In genomic region chr14:50040905-50041465, GRCh38 we compare ENCODE assay signal across 11 cellular contexts.
DNase-seq lines count a peak whose midpoint lies in the region; ATAC-seq and TF ChIP-seq lines count a peak whose summit lies in the region.
"Had no signal": no experiment of that assay in that cellular context is flagged by ENCODE, and none has a peak within 500 bp of the region (broad histone marks: within the 10 kb centered on the region; RNA-seq: fewer than 3 reads in every experiment).

No MANE protein-coding gene starts in this region.

- H3K9me3 Mint-ChIP-seq in natural killer cell treated with Interleukin-12 subunit alpha and Interleukin-12 subunit beta and Interleukin-15 and Interleukin-18, amount 100 ng/mL, for 72 hours = peaks cover 4% of the 10 kb centered on the region

- peaks cover 6% of the 10 kb centered on the region for H3K36me3 Mint-ChIP-seq in natural killer cell treated with Interleukin-12 subunit alpha and Interleukin-12 subunit beta and Interleukin-15 and Interleukin-18, amount 100 ng/mL, for 72 hours

- H4K20me1 ChIP-seq in BLaER1 treated with 17β-estradiol and CSF1 and Interleukin-3, amounts not matched to agents 10 nM and 100 nM = no peaks in the 10 kb centered on the region
- H4K20me1 ChIP-seq in Loucy (ENCODE audit: insufficient read depth, low read length, poor library complexity, severe bottlenecking) = no peaks in the 10 kb centered on the region

- H3K27ac ChIP-seq in BLaER1 treated with 17β-estradiol and CSF1 and Interleukin-3, amounts not matched to agents 10 nM and 100 nM = peak overlapping the region in 10 of 11 experiments; percentile 69 to 100 (median 84); a peak in 20 of 22 replicates
- H3K27ac ChIP-seq in colonic mucosa = peak overlapping the region; percentile 7
- H3K27ac ChIP-seq: ovary had no signal

- no peaks in the 10 kb centered on the region for H3K27me3 Mint-ChIP-seq in natural killer cell treated with Interleukin-12 subunit alpha and Interleukin-12 subunit beta and Interleukin-15 and Interleukin-18, amount 100 ng/mL, for 72 hours

- no peak for TF ChIP-seq CTCF in Loucy (conservative IDR thresholded peaks at IDR 0.05; ENCODE audit: low read length)
- no peak for TF ChIP-seq CTCF in colonic mucosa (IDR thresholded peaks at IDR 0.05)

- peaks cover 0 to 6% (median 0%) of the 10 kb centered on the region in 11 experiments; a peak in 2 of 22 replicates for H3K9me3 ChIP-seq in BLaER1 treated with 17β-estradiol and CSF1 and Interleukin-3, amounts not matched to agents 10 nM and 100 nM (replicated peaks in 1 of 11)
- no peaks in the 10 kb centered on the region for H3K9me3 ChIP-seq in Loucy (ENCODE audit: insufficient read depth, low read depth, low read length)
- no peaks in the 10 kb centered on the region for H3K9me3 ChIP-seq in colonic mucosa
- H3K9me3 ChIP-seq: ovary had no signal

- peak overlapping the region in 9 of 11 experiments; percentile 40 to 92 (median 72); a peak in 15 of 22 replicates for H3K9ac ChIP-seq in BLaER1 treated with 17β-estradiol and CSF1 and Interleukin-3, amounts not matched to agents 10 nM and 100 nM
- H3K9ac ChIP-seq in Loucy (ENCODE audit: low read depth, low read length, poor library complexity, severe bottlenecking) = peak overlapping the region; percentile 4
- peak overlapping the region in 1 of 2 donors; percentile 67 for H3K9ac ChIP-seq in colonic mucosa (ENCODE audit: low read depth in 2 of 2, low read length in 2 of 2)

- peak overlapping the region; percentile 85 for H3K4me3 Mint-ChIP-seq in natural killer cell treated with Interleukin-12 subunit alpha and Interleukin-12 subunit beta and Interleukin-15 and Interleukin-18, amount 100 ng/mL, for 72 hours

- H3K27me3 ChIP-seq in BLaER1 treated with 17β-estradiol and CSF1 and Interleukin-3, amounts not matched to agents 10 nM and 100 nM = no peaks in the 10 kb centered on the region
- H3K27me3 ChIP-seq in Loucy (ENCODE audit: insufficient read depth, low read length, poor library complexity, severe bottlenecking) (no peaks in the 10 kb centered on the region), colonic mucosa (no peaks in the 10 kb centered on the region)
- H3K27me3 ChIP-seq: ovary had no signal

- H3K4me1 Mint-ChIP-seq in natural killer cell treated with Interleukin-12 subunit alpha and Interleukin-12 subunit beta and Interleukin-15 and Interleukin-18, amount 100 ng/mL, for 72 hours (ENCODE audit: low read depth in 2 of 2) = peaks cover 68 to 79% of the 10 kb centered on the region in 2 donors

- no peak for ATAC-seq in natural killer cell treated with Interleukin-12 subunit alpha and Interleukin-12 subunit beta and Interleukin-15 and Interleukin-18, amount 100 ng/mL, for 72 hours
- ATAC-seq in HG02852 (IDR thresholded peaks at IDR 0.05; ENCODE audit: unreplicated experiment) = no peak
- no peak for ATAC-seq in HG02571 (IDR thresholded peaks at IDR 0.05; ENCODE audit: unreplicated experiment)

- 0 out of 2 replicates have a peak overlapping the region, but pooled peaks have one; percentile 15 for H2AFZ ChIP-seq in Loucy (ENCODE audit: low read length)

- peak overlapping the region; percentile 65 to 97 (median 84) for H3K4me2 ChIP-seq in BLaER1 treated with 17β-estradiol and CSF1 and Interleukin-3, amounts not matched to agents 10 nM and 100 nM
- H3K4me2 ChIP-seq in Loucy (ENCODE audit: low read depth, low read length, poor library complexity, severe bottlenecking) = peak overlapping the region; percentile 75

- no peaks in the 10 kb centered on the region; the same call in 1 of the 2 replicates for H3F3A ChIP-seq in Loucy (ENCODE audit: low read depth)

- peak overlapping the region; percentile 98 to 99 for H3K27ac Mint-ChIP-seq in natural killer cell treated with Interleukin-12 subunit alpha and Interleukin-12 subunit beta and Interleukin-15 and Interleukin-18, amount 100 ng/mL, for 72 hours

- peak overlapping the region in 2 of 10 experiments; percentile 3 to 50; a peak in 2 of 20 replicates for H3K4me3 ChIP-seq in BLaER1 treated with 17β-estradiol and CSF1 and Interleukin-3, amounts not matched to agents 10 nM and 100 nM
- H3K4me3 ChIP-seq in Loucy (ENCODE audit: low read length, poor library complexity, severe bottlenecking) (peak overlapping the region; percentile 27), colonic mucosa (no peak overlapping the region)
- H3K4me3 ChIP-seq: ovary had no signal

- intact Hi-C loops in colonic mucosa (cut with DNase I) = loop anchor here (5.0 to 10.0 kb wide), 2 partner anchors 54 to 174 kb away; no protein-coding TSS in a partner anchor

- H3K36me3 ChIP-seq in BLaER1 treated with 17β-estradiol and CSF1 and Interleukin-3, amounts not matched to agents 10 nM and 100 nM = no peaks in the 10 kb centered on the region
- H3K36me3 ChIP-seq in Loucy (ENCODE audit: insufficient read depth, low read length) = no peaks in the 10 kb centered on the region
- H3K36me3 ChIP-seq in colonic mucosa = no peaks in the 10 kb centered on the region
- H3K36me3 ChIP-seq: ovary had no signal

- no peaks in the 10 kb centered on the region for H3K79me2 ChIP-seq in Loucy (ENCODE audit: insufficient read depth, low read length)

- DNase-seq in colonic mucosa (no peak), iPS-NIHi11 (ENCODE audit: low spot score) (no peak), NCI-H1694 (lab: John Stamatoyannopoulos, UW) (no peak)
- no peak for DNase-seq in natural killer cell treated with Interleukin-12 subunit alpha and Interleukin-12 subunit beta and Interleukin-15 and Interleukin-18, amount 100 ng/mL, for 72 hours (ENCODE audit: low spot score)
- DNase-seq: DMS153, hypothalamus, ovary had no signal

- H3K4me1 ChIP-seq in BLaER1 treated with 17β-estradiol and CSF1 and Interleukin-3, amounts not matched to agents 10 nM and 100 nM = peaks cover 54 to 97% (median 79%) of the 10 kb centered on the region in 10 experiments
- peaks cover 57% of the 10 kb centered on the region for H3K4me1 ChIP-seq in Loucy (ENCODE audit: insufficient read depth, low read length, poor library complexity, severe bottlenecking)
- H3K4me1 ChIP-seq in colonic mucosa = peaks cover 17% of the 10 kb centered on the region

- H3K9me2 ChIP-seq in Loucy (replicated peaks; ENCODE audit: low read depth, low read length) = no peaks in the 10 kb centered on the region
